Comparison of ENCODE assay signal across 2 cellular contexts in genomic region chr2:219312683-219313263, GRCh38. TPM values are rescaled to one million over a fixed set of nuclear protein-coding genes. Genes with fewer than 3 reads are reported as not detected.
"Had no signal": no experiment of that assay in that cellular context is flagged by ENCODE, and none has a peak within 500 bp of the region (broad histone marks: within the 10 kb centered on the region; RNA-seq: fewer than 3 reads in every experiment).

No MANE protein-coding gene starts in this region.

RNA-seq across cellular contexts. Expression of gene PTPRN, which starts 3.6 kb away (rescaled TPM):
- total RNA-seq: GM12878 had no signal

RNA-seq across cellular contexts. Expression of gene RESP18, which starts 19.8 kb away (rescaled TPM):
- total RNA-seq: G401, GM12878 had no signal
- polyA plus RNA-seq: GM12878 had no signal

RNA-seq across cellular contexts. Expression of gene TUBA4B, which starts 59.7 kb away (rescaled TPM):
- total RNA-seq: G401, GM12878 had no signal
